In the genomic region with DNA sequence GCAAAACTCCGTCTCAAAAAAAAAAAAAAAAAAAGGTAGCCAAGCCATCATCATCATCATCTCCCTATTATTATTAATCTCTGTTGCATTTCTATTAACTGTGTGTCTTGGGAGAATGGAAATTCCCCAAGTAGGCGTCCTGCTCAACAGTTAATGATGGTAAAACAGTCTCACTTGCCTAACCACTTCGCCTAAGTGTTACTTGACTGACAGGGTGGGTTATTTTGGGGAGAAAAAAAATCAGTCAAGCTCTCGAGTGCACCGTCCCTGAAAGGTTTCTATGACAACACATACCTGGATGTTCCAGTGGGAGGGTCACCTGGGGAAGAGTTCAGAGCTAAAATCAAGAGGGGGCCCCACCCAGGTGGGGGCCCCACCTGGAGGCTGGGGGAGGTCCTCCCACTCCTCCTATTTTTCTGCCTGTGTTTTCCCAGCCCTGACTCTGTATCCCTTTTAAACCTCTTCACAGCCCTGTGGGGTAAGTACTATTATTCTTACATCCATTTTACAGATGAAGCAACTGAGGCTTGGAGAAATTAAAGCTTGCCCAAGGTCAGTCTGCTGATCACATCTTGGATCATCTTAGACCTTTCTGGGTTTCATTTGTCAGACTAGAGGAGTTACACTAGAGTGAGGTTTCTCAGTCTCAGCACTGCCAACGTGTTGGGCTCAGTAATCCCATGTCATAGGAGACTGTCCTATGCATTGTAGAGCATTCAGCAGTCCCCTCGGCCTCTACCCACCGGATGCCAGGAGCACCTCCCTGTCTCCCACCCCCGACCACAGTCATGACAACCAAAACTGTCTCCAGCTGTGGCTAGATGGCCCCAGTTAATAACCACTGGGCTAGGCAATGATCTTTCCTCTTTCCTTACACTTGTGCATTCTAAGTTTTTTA, we compare ENCODE assay signal across 23 cellular contexts.
"Had no signal": no experiment of that assay in that cellular context is flagged by ENCODE, and none has a peak within 500 bp of the region (broad histone marks: within the 10 kb centered on the region; RNA-seq: fewer than 3 reads in every experiment).

No MANE protein-coding gene starts in this region.

- H3K27me3 Mint-ChIP-seq: memory B cell; natural killer cell treated with Interleukin-12 subunit alpha and Interleukin-12 subunit beta and Interleukin-15 and Interleukin-18, amount 100 ng/mL, for 72 hours had no signal

- H3K36me3 ChIP-seq: gastrocnemius medialis, uterus had no signal

- H2AFZ ChIP-seq: parathyroid adenoma had no signal

- H3K4me3 ChIP-seq: dorsolateral prefrontal cortex, esophagus muscularis mucosa, gastrocnemius medialis, left ventricle myocardium inferior, lower lobe of right lung, psoas muscle, sigmoid colon, skin epidermis, suprapubic skin, tibial artery, upper lobe of left lung, uterus had no signal

- H3K9me3 Mint-ChIP-seq: memory B cell; natural killer cell treated with Interleukin-12 subunit alpha and Interleukin-12 subunit beta and Interleukin-15 and Interleukin-18, amount 100 ng/mL, for 72 hours had no signal

- H3K9me3 ChIP-seq: esophagus muscularis mucosa, gastrocnemius medialis, left ventricle myocardium inferior, lower lobe of right lung, psoas muscle, sigmoid colon, suprapubic skin, tibial artery, upper lobe of left lung, uterus had no signal

- H3K4me3 Mint-ChIP-seq: memory B cell; natural killer cell treated with Interleukin-12 subunit alpha and Interleukin-12 subunit beta and Interleukin-15 and Interleukin-18, amount 100 ng/mL, for 72 hours had no signal

- H3K27ac ChIP-seq: dorsolateral prefrontal cortex, epithelial cell of prostate, esophagus muscularis mucosa, gastrocnemius medialis, left ventricle myocardium inferior, lower lobe of right lung, parathyroid adenoma, psoas muscle, sigmoid colon, skin epidermis, suprapubic skin, tibial artery, upper lobe of left lung, uterus had no signal

- H3K27ac Mint-ChIP-seq: memory B cell; natural killer cell treated with Interleukin-12 subunit alpha and Interleukin-12 subunit beta and Interleukin-15 and Interleukin-18, amount 100 ng/mL, for 72 hours had no signal

- H3K79me2 ChIP-seq: parathyroid adenoma had no signal

- DNase-seq: cortex of kidney; dorsolateral prefrontal cortex; effector CD8-positive, alpha-beta T cell; gastrocnemius medialis; kidney; left cardiac atrium; left ventricle myocardium inferior; lower lobe of right lung; midbrain; psoas muscle; sigmoid colon; stimulated activated CD4-positive, alpha-beta T cell treated with anti-CD3 and anti-CD28 coated beads, Interleukin-12 subunit alpha, Interleukin-12 subunit beta, amount 100 ng/mL, for 4 hours; stimulated activated naive CD8-positive, alpha-beta T cell treated with anti-CD3 and anti-CD28 coated beads, Interleukin-15, Interleukin-2, amounts not matched to agents 100 U/mL and 50 U/mL, for 24 hours; tibial artery; upper lobe of left lung; uterus had no signal

- FAIRE-seq: kidney had no signal

- ATAC-seq: gastrocnemius medialis; left cardiac atrium; lower lobe of right lung; natural killer cell treated with Interleukin-12 subunit alpha and Interleukin-12 subunit beta and Interleukin-15 and Interleukin-18, amount 100 ng/mL, for 72 hours; psoas muscle; stimulated activated naive CD8-positive, alpha-beta T cell treated with anti-CD3 and anti-CD28 coated beads, Interleukin-15, Interleukin-2, amounts not matched to agents 100 U/mL and 50 U/mL, for 24 hours had no signal

- H3K9ac ChIP-seq: parathyroid adenoma had no signal

- H3K4me1 ChIP-seq: esophagus muscularis mucosa, gastrocnemius medialis, lower lobe of right lung, parathyroid adenoma, psoas muscle, sigmoid colon, suprapubic skin, tibial artery, upper lobe of left lung, uterus had no signal

- H3K27me3 ChIP-seq: dorsolateral prefrontal cortex, esophagus muscularis mucosa, gastrocnemius medialis, sigmoid colon, suprapubic skin, tibial artery, upper lobe of left lung, uterus had no signal

- H3K36me3 Mint-ChIP-seq: natural killer cell treated with Interleukin-12 subunit alpha and Interleukin-12 subunit beta and Interleukin-15 and Interleukin-18, amount 100 ng/mL, for 72 hours had no signal
